In genomic region chr19:45616709-45617027, GRCh38 we compare ENCODE assay signal across 1 cellular context.
A peak's percentile ranks its signal among the peaks of the same experiment; 100 is the strongest.
TF ChIP-seq lines count a peak whose summit lies in the region.

No MANE protein-coding gene starts in this region.

TF ChIP-seq in K562, 482 proteins besides CTCF, POLR2A, EP300 and RAD21 (continued from another document and continues in another):
- TF ChIP-seq SMAD1 (IDR thresholded peaks at IDR 0.05; ENCODE audit: low read depth, low read length, partially characterized antibody) (no peak), TRIM28 (IDR thresholded peaks at IDR 0.05) (no peak), MTA1 (IDR thresholded peaks at IDR 0.05; ENCODE audit: borderline replicate concordance) (no peak), ZBTB49 (CRISPR knock-in tag; IDR thresholded peaks at IDR 0.05; ENCODE audit: borderline replicate concordance) (no peak), SLC30A9 (CRISPR knock-in tag; IDR thresholded peaks at IDR 0.05) (no peak), PCBP2 (IDR thresholded peaks at IDR 0.05; ENCODE audit: low read depth, low read length, poor library complexity, severe bottlenecking) (no peak), ZNF445 (CRISPR knock-in tag; IDR thresholded peaks at IDR 0.05; ENCODE audit: low read depth) (no peak), ZNF778 (CRISPR knock-in tag; IDR thresholded peaks at IDR 0.05) (no peak), MTA3 (IDR thresholded peaks at IDR 0.05; ENCODE audit: borderline replicate concordance) (no peak), YY1 (IDR thresholded peaks at IDR 0.05; ENCODE audit: borderline replicate concordance in 1 of 3, control insufficient read depth in 1 of 3, extremely low read depth in 1 of 3, insufficient read depth in 3 of 3, insufficient read length in 1 of 3, insufficient replicate concordance in 2 of 3, low read depth in 1 of 3, low read length in 2 of 3) (peak; percentile 47 to 87 (median 78)), ZNF717 (CRISPR knock-in tag; IDR thresholded peaks at IDR 0.05) (no peak), CHD1 (IDR thresholded peaks at IDR 0.05; ENCODE audit: low read length) (no peak), DDX20 (tag; IDR thresholded peaks at IDR 0.05; ENCODE audit: low read depth) (no peak), NCOA1 (IDR thresholded peaks at IDR 0.05; ENCODE audit: low read depth) (no peak), ELK1 (CRISPR knock-in tag; IDR thresholded peaks at IDR 0.05) (no peak), ZNF655 (CRISPR knock-in tag; IDR thresholded peaks at IDR 0.05) (no peak), FOS (IDR thresholded peaks at IDR 0.05; ENCODE audit: extremely low read depth, insufficient read length) (no peak), SMARCA5 (IDR thresholded peaks at IDR 0.05) (no peak), ZBTB2 (IDR thresholded peaks at IDR 0.05) (0 out of 2 replicates have a peak, but pooled peaks have one; percentile 32), NR2C2 (CRISPR knock-in tag; IDR thresholded peaks at IDR 0.05) (no peak), NR2C2 (tag; IDR thresholded peaks at IDR 0.05) (no peak), KLF1 (tag; IDR thresholded peaks at IDR 0.05) (no peak), KLF16 (IDR thresholded peaks at IDR 0.05) (no peak), SUPT5H (IDR thresholded peaks at IDR 0.05) (0 out of 2 replicates have a peak, but pooled peaks have one; percentile 2), U2AF1 (optimal IDR thresholded peaks at IDR 0.05; ENCODE audit: low read depth, low read length) (no peak), ZNF780A (CRISPR knock-in tag; IDR thresholded peaks at IDR 0.05) (no peak), ZZZ3 (IDR thresholded peaks at IDR 0.05) (no peak), EP400 (IDR thresholded peaks at IDR 0.05) (peak; percentile 28; the same call in 1 of the 2 replicates), ZNF740 (CRISPR knock-in tag; IDR thresholded peaks at IDR 0.05) (no peak), ZNF740 (tag; IDR thresholded peaks at IDR 0.05) (0 out of 4 replicates have a peak, but pooled peaks of 1 of the 2 experiments have one; percentile 35), CEBPG (CRISPR knock-in tag; IDR thresholded peaks at IDR 0.05) (no peak), CEBPG (tag; conservative IDR thresholded peaks at IDR 0.05 in 1 of 2, IDR thresholded peaks at IDR 0.05 in 1 of 2) (no peak), SREBF1 (IDR thresholded peaks at IDR 0.05; ENCODE audit: borderline replicate concordance, low read depth, low read length) (no peak), THRAP3 (IDR thresholded peaks at IDR 0.05; ENCODE audit: borderline replicate concordance) (no peak), SNIP1 (IDR thresholded peaks at IDR 0.05; ENCODE audit: low read depth) (no peak), ZFX (CRISPR knock-in tag; IDR thresholded peaks at IDR 0.05) (peak; percentile 51; the same call in 1 of the 2 replicates), ILF3 (IDR thresholded peaks at IDR 0.05; ENCODE audit: borderline replicate concordance) (no peak), HDAC1 (IDR thresholded peaks at IDR 0.05) (no peak), TRIM24 (IDR thresholded peaks at IDR 0.05) (no peak), CHCHD3 (CRISPR knock-in tag; IDR thresholded peaks at IDR 0.05) (no peak), ZNF766 (CRISPR knock-in tag; conservative IDR thresholded peaks at IDR 0.05) (no peak), MAFF (IDR thresholded peaks at IDR 0.05; ENCODE audit: low read length) (no peak), RBM22 (IDR thresholded peaks at IDR 0.05; ENCODE audit: low read depth, low read length, poor library complexity, severe bottlenecking) (peak; percentile 15), ZNF263 (CRISPR knock-in tag; IDR thresholded peaks at IDR 0.05; ENCODE audit: borderline replicate concordance) (no peak), CBX5 (IDR thresholded peaks at IDR 0.05; ENCODE audit: borderline replicate concordance, low read depth) (no peak), FOXP1 (CRISPR knock-in tag; IDR thresholded peaks at IDR 0.05) (peak; percentile 9; the same call in 1 of the 2 replicates), ZNF184 (CRISPR knock-in tag; IDR thresholded peaks at IDR 0.05) (no peak)
- TF ChIP-seq, protein P1, sequence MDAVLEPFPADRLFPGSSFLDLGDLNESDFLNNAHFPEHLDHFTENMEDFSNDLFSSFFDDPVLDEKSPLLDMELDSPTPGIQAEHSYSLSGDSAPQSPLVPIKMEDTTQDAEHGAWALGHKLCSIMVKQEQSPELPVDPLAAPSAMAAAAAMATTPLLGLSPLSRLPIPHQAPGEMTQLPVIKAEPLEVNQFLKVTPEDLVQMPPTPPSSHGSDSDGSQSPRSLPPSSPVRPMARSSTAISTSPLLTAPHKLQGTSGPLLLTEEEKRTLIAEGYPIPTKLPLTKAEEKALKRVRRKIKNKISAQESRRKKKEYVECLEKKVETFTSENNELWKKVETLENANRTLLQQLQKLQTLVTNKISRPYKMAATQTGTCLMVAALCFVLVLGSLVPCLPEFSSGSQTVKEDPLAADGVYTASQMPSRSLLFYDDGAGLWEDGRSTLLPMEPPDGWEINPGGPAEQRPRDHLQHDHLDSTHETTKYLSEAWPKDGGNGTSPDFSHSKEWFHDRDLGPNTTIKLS (IDR thresholded peaks at IDR 0.05; ENCODE audit: borderline replicate concordance, low read depth), result no peak
- TF ChIP-seq, protein P2, sequence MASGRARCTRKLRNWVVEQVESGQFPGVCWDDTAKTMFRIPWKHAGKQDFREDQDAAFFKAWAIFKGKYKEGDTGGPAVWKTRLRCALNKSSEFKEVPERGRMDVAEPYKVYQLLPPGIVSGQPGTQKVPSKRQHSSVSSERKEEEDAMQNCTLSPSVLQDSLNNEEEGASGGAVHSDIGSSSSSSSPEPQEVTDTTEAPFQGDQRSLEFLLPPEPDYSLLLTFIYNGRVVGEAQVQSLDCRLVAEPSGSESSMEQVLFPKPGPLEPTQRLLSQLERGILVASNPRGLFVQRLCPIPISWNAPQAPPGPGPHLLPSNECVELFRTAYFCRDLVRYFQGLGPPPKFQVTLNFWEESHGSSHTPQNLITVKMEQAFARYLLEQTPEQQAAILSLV (tag; IDR thresholded peaks at IDR 0.05), result 0 out of 2 replicates have a peak, but pooled peaks have one; percentile 6
- TF ChIP-seq, protein P3, sequence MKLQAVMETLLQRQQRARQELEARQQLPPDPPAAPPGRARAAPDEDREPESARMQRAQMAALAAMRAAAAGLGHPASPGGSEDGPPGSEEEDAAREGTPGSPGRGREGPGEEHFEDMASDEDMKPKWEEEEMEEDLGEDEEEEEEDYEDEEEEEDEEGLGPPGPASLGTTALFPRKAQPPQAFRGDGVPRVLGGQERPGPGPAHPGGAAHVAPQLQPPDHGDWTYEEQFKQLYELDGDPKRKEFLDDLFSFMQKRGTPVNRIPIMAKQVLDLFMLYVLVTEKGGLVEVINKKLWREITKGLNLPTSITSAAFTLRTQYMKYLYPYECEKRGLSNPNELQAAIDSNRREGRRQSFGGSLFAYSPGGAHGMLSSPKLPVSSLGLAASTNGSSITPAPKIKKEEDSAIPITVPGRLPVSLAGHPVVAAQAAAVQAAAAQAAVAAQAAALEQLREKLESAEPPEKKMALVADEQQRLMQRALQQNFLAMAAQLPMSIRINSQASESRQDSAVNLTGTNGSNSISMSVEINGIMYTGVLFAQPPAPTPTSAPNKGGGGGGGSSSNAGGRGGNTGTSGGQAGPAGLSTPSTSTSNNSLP (IDR thresholded peaks at IDR 0.05; ENCODE audit: borderline replicate concordance, low read depth, low read length), result no peak
